Comparison of ENCODE assay signal across 11 cellular contexts in the genomic region with DNA sequence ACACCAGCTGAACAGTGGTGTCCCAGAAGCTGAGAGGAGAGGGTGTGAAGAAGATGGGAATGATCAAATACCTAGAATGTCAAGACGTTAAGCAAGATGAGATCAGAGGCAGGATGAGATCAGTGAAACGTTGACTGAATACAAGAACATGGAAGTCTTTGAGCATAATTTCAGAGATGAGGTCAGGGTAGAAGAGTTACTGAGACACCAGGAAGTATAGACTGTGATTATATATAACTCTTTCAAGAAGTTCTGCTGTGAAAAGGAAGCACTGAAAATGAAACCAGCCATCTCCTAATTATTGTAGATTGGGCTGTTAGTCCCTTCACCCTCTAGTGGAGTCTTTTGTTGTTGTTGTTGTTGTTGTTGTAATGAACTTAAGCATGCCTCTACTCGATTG.
A peak's percentile ranks its signal among the peaks of the same experiment; 100 is the strongest.
DNase-seq lines count a peak whose midpoint lies in the region; ATAC-seq and TF ChIP-seq lines count a peak whose summit lies in the region.
"Had no signal": no experiment of that assay in that cellular context is flagged by ENCODE, and none has a peak within 500 bp of the region (broad histone marks: within the 10 kb centered on the region; RNA-seq: fewer than 3 reads in every experiment).

No MANE protein-coding gene starts in this region.

- no peaks in the 10 kb centered on the region for H3K27me3 ChIP-seq in parathyroid adenoma (ENCODE audit: control insufficient read depth, insufficient read depth, low read length)

- no peaks in the 10 kb centered on the region for H3K9me3 ChIP-seq in parathyroid adenoma (ENCODE audit: control insufficient read depth, low read length)

- no peak overlapping the region for H3K4me2 ChIP-seq in parathyroid adenoma (ENCODE audit: low read length)
- H3K4me2 ChIP-seq: GM23338 had no signal

- no peaks in the 10 kb centered on the region for H3K36me3 ChIP-seq in parathyroid adenoma (ENCODE audit: control insufficient read depth, insufficient read depth, low read length)

- no peak for TF ChIP-seq CTCF in parathyroid adenoma (IDR thresholded peaks at IDR 0.05)

- H3K4me1 ChIP-seq in parathyroid adenoma = no peaks in the 10 kb centered on the region

- peak; percentile 33 for DNase-seq in NOMO-1 treated with DMSO at 0.1 percent for 48 hours (lab: John Stamatoyannopoulos, UW; ENCODE audit: unreplicated experiment)
- no peak for DNase-seq in NOMO-1 treated with dmso at 0.1 percent for 144 hours (lab: John Stamatoyannopoulos, UW; ENCODE audit: unreplicated experiment)
- no peak for DNase-seq in NCI-H187 (lab: John Stamatoyannopoulos, UW)
- no peak for DNase-seq in middle frontal gyrus (ENCODE audit: extremely low spot score, low spot score)
- DNase-seq: activated T-cell treated with anti-CD3 and anti-CD28 coated beads, Interleukin-2, amount 50 U/mL, for 1 hour; NCI-H2081 had no signal

- no peak overlapping the region for H3K9ac ChIP-seq in parathyroid adenoma

- no peak overlapping the region for H3K27ac ChIP-seq in parathyroid adenoma

- ATAC-seq in GM21717 (IDR thresholded peaks at IDR 0.05; ENCODE audit: unreplicated experiment) (peak; percentile 73), HG03432 (IDR thresholded peaks at IDR 0.05; ENCODE audit: unreplicated experiment) (peak; percentile 82), GM18520 (IDR thresholded peaks at IDR 0.05; ENCODE audit: unreplicated experiment) (no peak)
- ATAC-seq: GM23338 had no signal

- H3K79me2 ChIP-seq in parathyroid adenoma = no peaks in the 10 kb centered on the region

- peak overlapping the region; percentile 8 for H2AFZ ChIP-seq in parathyroid adenoma
- H2AFZ ChIP-seq: GM23338 had no signal

- H3K4me3 ChIP-seq in parathyroid adenoma (ENCODE audit: low read depth, low read length) = no peak overlapping the region
- H3K4me3 ChIP-seq: GM23338 had no signal
